Comparison of ENCODE assay signal across 8 cellular contexts in genomic region chr5:114362197-114362976, GRCh38. TPM values are rescaled to one million over a fixed set of nuclear protein-coding genes. Genes with fewer than 3 reads are reported as not detected.
A peak's percentile ranks its signal among the peaks of the same experiment; 100 is the strongest.
DNase-seq lines count a peak whose midpoint lies in the region; ATAC-seq and TF ChIP-seq lines count a peak whose summit lies in the region.

No MANE protein-coding gene starts in this region.

- ATAC-seq in HG03095 (IDR thresholded peaks at IDR 0.05; ENCODE audit: unreplicated experiment), result peak; percentile 23
- ATAC-seq in activated naive CD8-positive, alpha-beta T cell treated with anti-CD3 and anti-CD28 coated beads, Interleukin-2, amount 50 U/mL, for 24 hours, result no peak

- H3K27me3 ChIP-seq in breast epithelium, result peaks cover 0 to 63% of the 10 kb centered on the region in 2 donors
- H3K27me3 ChIP-seq in iPS-20b (ENCODE audit: insufficient read depth, low read length), result peaks cover 17% of the 10 kb centered on the region
- peaks cover 28 to 44% (median 33%) of the 10 kb centered on the region in 5 donors for H3K27me3 ChIP-seq in subcutaneous abdominal adipose tissue (ENCODE audit: control insufficient read depth in 5 of 5, insufficient read depth in 4 of 5, low read length in 5 of 5)

- no peaks in the 10 kb centered on the region for H3K4me1 Mint-ChIP-seq in MCF 10A (ENCODE audit: insufficient read depth, unreplicated experiment)
- peaks cover 4% of the 10 kb centered on the region for H3K4me1 Mint-ChIP-seq in activated naive CD8-positive, alpha-beta T cell treated with anti-CD3 and anti-CD28 coated beads, Interleukin-2, amount 50 U/mL, for 24 hours

- intact Hi-C loops in breast epithelium (cut with DNase I; ENCODE audit: low total_unique reads), result no loop called here
- intact Hi-C loops in MCF 10A (cut with micrococcal nuclease), result no loop called here

- H3K4me1 ChIP-seq in breast epithelium (peaks cover 0 to 8% of the 10 kb centered on the region in 2 donors), iPS-20b (ENCODE audit: insufficient read depth, low read length) (peaks cover 27% of the 10 kb centered on the region; the same call in 1 of the 2 replicates), subcutaneous abdominal adipose tissue (ENCODE audit: control insufficient read depth in 5 of 5, insufficient read depth in 5 of 5, low read length in 5 of 5) (peaks cover 0 to 32% (median 30%) of the 10 kb centered on the region in 5 donors)

- peak overlapping the region; percentile 94; the same call in 1 of the 2 replicates for H3K9ac ChIP-seq in iPS-20b (ENCODE audit: low read depth, low read length)
- no peak overlapping the region for H3K9ac ChIP-seq in subcutaneous abdominal adipose tissue (ENCODE audit: low read length in 5 of 5)

- H3K27me3 Mint-ChIP-seq in MCF 10A (ENCODE audit: insufficient read depth, unreplicated experiment), result peaks cover 43% of the 10 kb centered on the region
- H3K27me3 Mint-ChIP-seq in activated naive CD8-positive, alpha-beta T cell treated with anti-CD3 and anti-CD28 coated beads, Interleukin-2, amount 50 U/mL, for 24 hours, result peaks cover 50% of the 10 kb centered on the region

- CTCF ChIA-PET in MCF 10A (lab: Yijun Ruan, JAX), result interaction anchor here (0.7 kb wide), 1 partner anchor 37 kb away, joined by 5 read pairs; no protein-coding TSS in a partner anchor

- no peaks in the 10 kb centered on the region for H3K9me3 Mint-ChIP-seq in MCF 10A (ENCODE audit: unreplicated experiment)
- H3K9me3 Mint-ChIP-seq in activated naive CD8-positive, alpha-beta T cell treated with anti-CD3 and anti-CD28 coated beads, Interleukin-2, amount 50 U/mL, for 24 hours, result no peaks in the 10 kb centered on the region

- H3K9me3 ChIP-seq in breast epithelium, result no peaks in the 10 kb centered on the region
- no peaks in the 10 kb centered on the region for H3K9me3 ChIP-seq in iPS-20b (ENCODE audit: insufficient read depth, low read depth, low read length)
- no peaks in the 10 kb centered on the region for H3K9me3 ChIP-seq in subcutaneous abdominal adipose tissue (ENCODE audit: control insufficient read depth in 5 of 5, low read length in 5 of 5)

- no peak overlapping the region for H3K4me3 Mint-ChIP-seq in MCF 10A (ENCODE audit: unreplicated experiment)
- H3K4me3 Mint-ChIP-seq in activated naive CD8-positive, alpha-beta T cell treated with anti-CD3 and anti-CD28 coated beads, Interleukin-2, amount 50 U/mL, for 24 hours, result peak overlapping the region; percentile 63

- H3K36me3 ChIP-seq in breast epithelium (no peaks in the 10 kb centered on the region), iPS-20b (ENCODE audit: insufficient read depth, low read depth, low read length) (peaks cover 17% of the 10 kb centered on the region; the same call in 1 of the 2 replicates), subcutaneous abdominal adipose tissue (ENCODE audit: control insufficient read depth in 5 of 5, insufficient read depth in 5 of 5, low read length in 5 of 5) (no peaks in the 10 kb centered on the region)

- POLR2A ChIA-PET in MCF 10A (lab: Yijun Ruan, JAX), result no interaction called here

- no TSS peak for BruUV-seq in MCF 10A (replicated peaks; lab: Mats Ljungman, UMichigan)

- H3K36me3 Mint-ChIP-seq in MCF 10A (ENCODE audit: insufficient read depth, unreplicated experiment), result no peaks in the 10 kb centered on the region
- H3K36me3 Mint-ChIP-seq in activated naive CD8-positive, alpha-beta T cell treated with anti-CD3 and anti-CD28 coated beads, Interleukin-2, amount 50 U/mL, for 24 hours (ENCODE audit: low read depth), result no peaks in the 10 kb centered on the region

- TF ChIP-seq CTCF in breast epithelium (IDR thresholded peaks at IDR 0.05) (no peak), MCF 10A (IDR thresholded peaks at IDR 0.05; ENCODE audit: unreplicated experiment) (no peak)

- TF ChIP-seq POLR2A in breast epithelium (IDR thresholded peaks at IDR 0.05), result no peak

- H3K4me3 ChIP-seq in breast epithelium, result peak overlapping the region; percentile 50 to 70 (median 58)
- peak overlapping the region; percentile 76 for H3K4me3 ChIP-seq in iPS-20b (ENCODE audit: low read length)
- peak overlapping the region in 4 of 5 donors; percentile 66 to 70 (median 68) for H3K4me3 ChIP-seq in subcutaneous abdominal adipose tissue (ENCODE audit: low read depth in 1 of 5, low read length in 5 of 5)

- H3K27ac ChIP-seq in breast epithelium (no peak overlapping the region), iPS-20b (ENCODE audit: low read length) (peak overlapping the region; percentile 78), subcutaneous abdominal adipose tissue (ENCODE audit: low read depth, low read length) (no peak overlapping the region)

- no peak for DNase-seq in breast epithelium (ENCODE audit: low spot score in 2 of 2)
- no peak for DNase-seq in MCF 10A (ENCODE audit: unreplicated experiment)
- DNase-seq in activated naive CD8-positive, alpha-beta T cell treated with anti-CD3 and anti-CD28 coated beads, Interleukin-2, amount 50 U/mL, for 24 hours, result no peak
- DNase-seq in NCI-H187 treated with DMSO at 0.1 percent for 48 hours (lab: John Stamatoyannopoulos, UW), result no peak
- no peak for DNase-seq in midbrain (lab: John Stamatoyannopoulos, UW)

- no peak overlapping the region for H3K27ac Mint-ChIP-seq in MCF 10A (ENCODE audit: low read depth, unreplicated experiment)
- H3K27ac Mint-ChIP-seq in activated naive CD8-positive, alpha-beta T cell treated with anti-CD3 and anti-CD28 coated beads, Interleukin-2, amount 50 U/mL, for 24 hours, result no peak overlapping the region

RNA-seq across cellular contexts. Expression of gene KCNN2, which starts 0.5 kb away (rescaled TPM):
- total RNA-seq in breast epithelium (under 1 TPM in 2 of 3 donors, not detected in 1; 0.16 to 0.33 TPM), MCF 10A (2022) (not detected in 2 replicates)
